15 cellular contexts compared by ENCODE assay signal in the genomic region with DNA sequence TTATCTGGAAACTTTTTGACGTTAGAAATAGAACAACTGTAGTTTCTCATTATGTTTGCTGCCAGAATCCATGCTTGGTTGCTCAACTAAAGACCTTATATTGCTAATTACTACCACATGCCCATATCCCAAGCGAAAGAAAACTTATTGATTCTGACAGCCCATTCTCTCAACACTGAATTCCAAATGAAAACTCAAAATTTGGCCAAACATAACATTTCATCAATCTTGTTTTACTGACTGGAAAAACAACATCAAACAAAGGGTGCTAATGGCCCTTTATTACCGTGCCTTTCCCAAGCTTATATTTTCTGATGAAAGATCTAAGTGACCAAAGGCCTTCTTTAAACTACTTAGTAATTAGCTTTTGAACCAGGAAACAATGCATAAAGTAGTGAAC.
DNase-seq lines count a peak whose midpoint lies in the region; ATAC-seq, FAIRE-seq and TF ChIP-seq lines count a peak whose summit lies in the region.
"Had no signal": no experiment of that assay in that cellular context is flagged by ENCODE, and none has a peak within 500 bp of the region (broad histone marks: within the 10 kb centered on the region; RNA-seq: fewer than 3 reads in every experiment).

No MANE protein-coding gene starts in this region.

- in situ Hi-C loops in Caki2 (cut with HindIII; ENCODE audit: low pct_unique_long_range_greater_than_20kb, low sequenced_read_pairs) = no loop called here

- no peaks in the 10 kb centered on the region for H3K79me2 ChIP-seq in astrocyte (ENCODE audit: insufficient read depth, low read length)

- TF ChIP-seq CTCF in astrocyte (IDR thresholded peaks at IDR 0.05; ENCODE audit: insufficient read depth, low read depth, low read length) = no peak
- TF ChIP-seq CTCF in heart left ventricle (IDR thresholded peaks at IDR 0.05) = no peak

- DNase-seq in Caki2 (ENCODE audit: low read depth) (peak; percentile 63), astrocyte (ENCODE audit: low read depth) (peak; percentile 74), heart left ventricle (no peak), skeletal muscle cell (ENCODE audit: low read depth) (peak; percentile 66), COLO668 (lab: John Stamatoyannopoulos, UW; ENCODE audit: unreplicated experiment) (no peak)
- DNase-seq in activated CD8-positive, alpha-beta memory T cell treated with anti-CD3 and anti-CD28 coated beads for 24 hours = no peak
- DNase-seq: activated naive CD4-positive, alpha-beta T cell treated with anti-CD3 and anti-CD28 coated beads for 36 hours; cerebellar nuclear complex; DND-41; mammary epithelial cell; NCI-H1105 treated with DMSO at 0.1 percent for 48 hours had no signal

- no peaks in the 10 kb centered on the region for H3K9me3 ChIP-seq in astrocyte (ENCODE audit: insufficient read depth, low read depth, low read length)
- no peaks in the 10 kb centered on the region for H3K9me3 ChIP-seq in heart left ventricle

- H3K36me3 Mint-ChIP-seq in astrocyte (ENCODE audit: low read depth, unreplicated experiment) = peaks cover 14% of the 10 kb centered on the region

- no peaks in the 10 kb centered on the region for H4K20me1 ChIP-seq in astrocyte (ENCODE audit: insufficient read depth, low read length)

- H3K4me3 Mint-ChIP-seq in astrocyte (ENCODE audit: unreplicated experiment) = no peak overlapping the region
- H3K4me3 Mint-ChIP-seq: activated naive CD4-positive, alpha-beta T cell treated with anti-CD3 and anti-CD28 coated beads for 36 hours; B cell had no signal

- peaks cover 23% of the 10 kb centered on the region for H3K4me1 ChIP-seq in astrocyte (ENCODE audit: insufficient read depth, low read length)
- H3K4me1 ChIP-seq in heart left ventricle = peaks cover 0 to 28% (median 0%) of the 10 kb centered on the region in 12 donors

- H3K4me3 ChIP-seq in astrocyte (ENCODE audit: insufficient read depth, low read depth, low read length) (no peak overlapping the region), heart left ventricle (no peak overlapping the region), skeletal muscle cell (ENCODE audit: low read depth, low read length) (no peak overlapping the region)

- 57 to 67% (median 65%) methylated on average over 3 of the region's 3 CpGs for WGBS in heart left ventricle, 4 donors

- H3K9ac ChIP-seq in astrocyte (ENCODE audit: low read length) = no peak overlapping the region

- H3K4me1 Mint-ChIP-seq in astrocyte (ENCODE audit: low read depth, unreplicated experiment) = peaks cover 5% of the 10 kb centered on the region
- H3K4me1 Mint-ChIP-seq: B cell had no signal

- ATAC-seq in heart left ventricle (peak in 2 of 4 donors; percentile 38 to 50), GM21390 (IDR thresholded peaks at IDR 0.05; ENCODE audit: unreplicated experiment) (no peak), GM21423 (IDR thresholded peaks at IDR 0.05; ENCODE audit: unreplicated experiment) (no peak)

- no peak overlapping the region for H3K27ac Mint-ChIP-seq in astrocyte (ENCODE audit: unreplicated experiment)
- H3K27ac Mint-ChIP-seq: activated naive CD4-positive, alpha-beta T cell treated with anti-CD3 and anti-CD28 coated beads for 36 hours; B cell had no signal

- no peak for TF ChIP-seq POLR2A in heart left ventricle (IDR thresholded peaks at IDR 0.05)

- no peaks in the 10 kb centered on the region for H3K36me3 ChIP-seq in astrocyte (ENCODE audit: insufficient read depth, low read length)
- H3K36me3 ChIP-seq in heart left ventricle = no peaks in the 10 kb centered on the region

- H3K27ac ChIP-seq in astrocyte (ENCODE audit: low read depth, low read length) = no peak overlapping the region
- peak overlapping the region in 7 of 12 donors; percentile 17 to 60 (median 54) for H3K27ac ChIP-seq in heart left ventricle
- H3K27ac ChIP-seq: VCaP had no signal

- H3K27me3 ChIP-seq in astrocyte (ENCODE audit: insufficient read depth, low read length) (no peaks in the 10 kb centered on the region), heart left ventricle (peaks cover 0 to 7% (median 0%) of the 10 kb centered on the region in 9 donors)

- no peak overlapping the region for H2AFZ ChIP-seq in astrocyte (ENCODE audit: low read depth, low read length)

- peaks cover 2% of the 10 kb centered on the region for H3K9me3 Mint-ChIP-seq in astrocyte (ENCODE audit: unreplicated experiment)
- H3K9me3 Mint-ChIP-seq: activated naive CD4-positive, alpha-beta T cell treated with anti-CD3 and anti-CD28 coated beads for 36 hours had no signal

- H3K4me2 ChIP-seq in astrocyte (ENCODE audit: low read length) = no peak overlapping the region

- peak; percentile 39 for FAIRE-seq in astrocyte (lab: Jason Lieb, UNC)

- no peaks in the 10 kb centered on the region for H3K27me3 Mint-ChIP-seq in astrocyte (ENCODE audit: low read depth, unreplicated experiment)
- H3K27me3 Mint-ChIP-seq: B cell had no signal

- intact Hi-C loops in heart left ventricle (cut with DNase I) = loop anchor here in 1 of 10 donors (10.0 kb wide), 1 partner anchor 111 kb away; no protein-coding TSS in a partner anchor

Comparison
In these comparisons a context has a peak if more than half of its experiments do, and no peak if none do; other contexts are left out.
1. DNase-seq: peak in Caki2 (single experiment), astrocyte (single experiment) and skeletal muscle cell (single experiment); none in heart left ventricle (0 of 5), COLO668 (single experiment) and activated CD8-positive, alpha-beta memory T cell treated with anti-CD3 and anti-CD28 coated beads for 24 hours (single experiment).